ENCODE assay signal across 8 cellular contexts in genomic region chr2:15665943-15666460, GRCh38.
"Had no signal": no experiment of that assay in that cellular context is flagged by ENCODE, and none has a peak within 500 bp of the region (broad histone marks: within the 10 kb centered on the region; RNA-seq: fewer than 3 reads in every experiment).

No MANE protein-coding gene starts in this region.

- H3K4me1 ChIP-seq: HAP-1 had no signal

- H3K9ac ChIP-seq: GM23248 had no signal

- FAIRE-seq: HTR-8/SVneo, K562 had no signal

- DNase-seq: GM23248, GOT3, HFFc6, IMR-90, KG1 had no signal

- H3K36me3 ChIP-seq: HAP-1 had no signal

- H3K4me3 Mint-ChIP-seq: HFFc6 had no signal

- H2AFZ ChIP-seq: GM23248 had no signal

- H3K27ac ChIP-seq: GM23248 had no signal

- H3K4me3 ChIP-seq: GM23248, HAP-1, K562 had no signal

- H3K9me3 Mint-ChIP-seq: HFFc6 had no signal

- H3K27ac Mint-ChIP-seq: HFFc6 had no signal
